ENCODE assay signal across 21 cellular contexts in the genomic region with DNA sequence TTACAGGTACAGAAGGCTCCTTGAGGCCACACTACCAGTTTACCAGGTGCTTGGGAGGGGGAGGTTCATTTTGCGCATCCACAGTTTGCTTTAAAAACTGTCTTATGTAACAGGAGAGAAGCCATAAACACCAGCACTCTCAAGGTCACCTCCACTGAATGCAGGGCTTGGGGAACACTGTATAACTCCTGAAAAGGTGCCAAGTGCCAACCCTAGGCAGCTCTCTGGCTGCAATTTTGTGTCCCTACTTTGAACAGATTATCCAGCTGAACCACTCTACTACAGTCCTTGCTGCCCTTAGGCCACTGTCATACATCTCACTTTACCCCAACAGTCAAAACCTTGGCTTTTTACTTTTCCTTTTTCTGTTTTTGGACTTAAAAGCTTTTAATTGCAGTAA.
"Had no signal": no experiment of that assay in that cellular context is flagged by ENCODE, and none has a peak within 500 bp of the region (broad histone marks: within the 10 kb centered on the region; RNA-seq: fewer than 3 reads in every experiment).

No MANE protein-coding gene starts in this region.

- H3K4me2 ChIP-seq: KMS-11 had no signal

- DNase-seq: Kasumi-1; MM.1S; NCI-H1092 treated with DMSO at 0.1 percent for 48 hours; NCI-H1436; NCI-H187; NCI-H2081; NCI-H2107; NCI-H345; NCI-H446 treated with DMSO at 0.1 percent for 48 hours; NCI-H510A treated with DMSO at 0.1 percent for 48 hours; NCI-H526; NCI-H748 treated with DMSO at 0.1 percent for 48 hours; NK-92 treated with Interleukin-12 subunit alpha and Interleukin-12 subunit beta, amount 100 ng/mL, for 24 hours; PC-3; SHP77 treated with DMSO at 0.1 percent for 48 hours; SJCRH30 had no signal

- H3K4me3 ChIP-seq: K562, SJCRH30 had no signal

- H3K9me3 ChIP-seq: SJCRH30 had no signal

- H3K36me3 ChIP-seq: SJCRH30 had no signal

- H3K27ac ChIP-seq: HL-60, KMS-11, RWPE1, SJCRH30 had no signal

- ATAC-seq: K562, Panc1, PC-3 had no signal

- H3K27me3 ChIP-seq: SJCRH30 had no signal

- H3K4me1 ChIP-seq: SJCRH30 had no signal

- H3K9ac ChIP-seq: KMS-11 had no signal
